ENCODE assay signal across 13 cellular contexts in genomic region chr6:169189686-169190085, GRCh38.
DNase-seq lines count a peak whose midpoint lies in the region; ATAC-seq and TF ChIP-seq lines count a peak whose summit lies in the region.
"Had no signal": no experiment of that assay in that cellular context is flagged by ENCODE, and none has a peak within 500 bp of the region (broad histone marks: within the 10 kb centered on the region; RNA-seq: fewer than 3 reads in every experiment).

No MANE protein-coding gene starts in this region.

- peaks cover 7% of the 10 kb centered on the region for H3K4me1 ChIP-seq in left ventricle myocardium inferior
- H3K4me1 ChIP-seq in vagina = peaks cover 21% of the 10 kb centered on the region

- ATAC-seq in sciatic nerve = peak; percentile 51
- ATAC-seq: K562, natural killer cell had no signal

- TF ChIP-seq POLR2A in vagina (IDR thresholded peaks at IDR 0.05) = no peak

- H3K4me3 ChIP-seq in left ventricle myocardium inferior = no peak overlapping the region
- H3K4me3 ChIP-seq in vagina = no peak overlapping the region
- H3K4me3 ChIP-seq: K562 had no signal

- intact Hi-C loops in left ventricle myocardium inferior (cut with micrococcal nuclease) (no loop called here), sciatic nerve (cut with DNase I) (no loop called here), vagina (cut with DNase I) (no loop called here)

- H3K27me3 ChIP-seq in left ventricle myocardium inferior (ENCODE audit: low read depth) (peaks cover 8% of the 10 kb centered on the region), vagina (no peaks in the 10 kb centered on the region)

- H3K27ac ChIP-seq in left ventricle myocardium inferior (replicated peaks) = peak overlapping the region; percentile 74
- H3K27ac ChIP-seq in vagina = peak overlapping the region; percentile 81

- H3K9me3 ChIP-seq in left ventricle myocardium inferior (replicated peaks) (no peaks in the 10 kb centered on the region), vagina (no peaks in the 10 kb centered on the region)

- H3K36me3 ChIP-seq in left ventricle myocardium inferior = no peaks in the 10 kb centered on the region
- no peaks in the 10 kb centered on the region for H3K36me3 ChIP-seq in vagina

- TF ChIP-seq CTCF in left ventricle myocardium inferior (IDR thresholded peaks at IDR 0.05; ENCODE audit: borderline replicate concordance) = no peak
- no peak for TF ChIP-seq CTCF in vagina (IDR thresholded peaks at IDR 0.05)

- DNase-seq in astrocyte of the hippocampus (ENCODE audit: low read depth, low spot score) (peak; percentile 62), left ventricle myocardium inferior (no peak), sciatic nerve (ENCODE audit: low spot score) (no peak), vagina (ENCODE audit: extremely low spot score in 2 of 2) (peak in 1 of 2 donors; percentile 88), MV-4-11 (lab: John Stamatoyannopoulos, UW) (no peak), NCI-H1436 treated with DMSO at 0.1 percent for 48 hours (lab: John Stamatoyannopoulos, UW) (no peak)
- no peak for DNase-seq in activated CD4-positive, alpha-beta T cell treated with anti-CD3 and anti-CD28 coated beads for 4 hours
- DNase-seq: activated CD4-positive, alpha-beta T cell treated with anti-CD3 and anti-CD28 coated beads, Interleukin-2, amount 50 U/mL, for 1 hour; activated T-cell treated with anti-CD3 and anti-CD28 coated beads, Interleukin-2, amount 50 U/mL, for 48 hours; CD4-positive, CD25-positive, alpha-beta regulatory T cell; hippocampal formation; natural killer cell had no signal
